8 cellular contexts compared by ENCODE assay signal in the genomic region with DNA sequence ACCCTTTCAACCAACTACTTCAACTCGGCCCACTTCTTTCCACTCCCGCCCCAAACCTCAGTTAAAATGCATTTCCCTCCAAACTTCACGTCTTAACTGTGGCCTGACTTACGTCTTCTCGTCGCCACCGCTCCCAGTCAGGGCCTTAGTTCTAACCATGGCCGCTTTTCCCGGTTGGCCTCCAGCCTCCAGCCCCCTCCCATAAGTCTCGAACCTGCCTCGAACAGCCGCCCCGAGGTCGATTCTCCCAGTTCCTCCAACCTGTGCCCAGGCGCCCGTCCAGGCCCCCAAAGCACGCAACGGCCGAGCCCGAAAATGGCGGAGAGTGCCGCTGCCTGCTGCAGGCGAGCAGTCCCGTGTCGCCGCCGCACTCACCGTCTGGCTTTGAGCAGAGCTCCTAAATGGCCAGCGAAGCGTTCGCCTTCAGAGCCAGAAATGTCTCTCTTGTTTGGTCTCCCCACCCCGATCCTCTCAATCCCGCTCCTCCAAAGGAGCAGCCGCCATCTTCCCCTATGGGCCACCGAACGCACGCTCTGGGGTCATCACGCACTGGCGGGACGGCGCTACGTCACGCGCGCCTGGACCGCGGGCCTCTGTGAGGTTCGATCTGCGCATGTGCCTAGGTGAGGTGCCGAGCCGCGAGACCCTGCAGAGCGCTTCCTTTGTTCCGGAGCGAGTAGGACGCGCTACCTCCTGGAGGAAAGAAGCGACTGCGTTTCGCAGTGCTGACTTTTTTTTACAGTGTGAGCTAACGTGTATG. TPM values are rescaled to one million over a fixed set of nuclear protein-coding genes. Genes with fewer than 3 reads are reported as not detected.
A peak's percentile ranks its signal among the peaks of the same experiment; 100 is the strongest.
DNase-seq lines count a peak whose midpoint lies in the region; ATAC-seq and TF ChIP-seq lines count a peak whose summit lies in the region.

Gene WDR33 (minus strand): TSS at position 535 of the 760 bp plus-strand sequence. CDS start 40,190 bp downstream, outside the sequence.

- ATAC-seq in HG02763 (IDR thresholded peaks at IDR 0.05; ENCODE audit: unreplicated experiment) (peak; percentile 99), heart left ventricle (peak; percentile 98 to 99 (median 99)), upper lobe of right lung (peak; percentile 99)
- ATAC-seq in activated naive CD8-positive, alpha-beta T cell treated with anti-CD3 and anti-CD28 coated beads, Interleukin-2, amount 50 U/mL, for 24 hours, result peak; percentile 99

- H3K9me3 ChIP-seq in heart left ventricle (no peaks in the 10 kb centered on the region), upper lobe of right lung (no peaks in the 10 kb centered on the region)

- H3K4me3 Mint-ChIP-seq in activated naive CD8-positive, alpha-beta T cell treated with anti-CD3 and anti-CD28 coated beads, Interleukin-2, amount 50 U/mL, for 24 hours, result peak within 1 kb of the TSS; percentile 94

- H3K9me3 Mint-ChIP-seq in activated naive CD8-positive, alpha-beta T cell treated with anti-CD3 and anti-CD28 coated beads, Interleukin-2, amount 50 U/mL, for 24 hours, result no peaks in the 10 kb centered on the region

- DNase-seq in NCI-H1417 treated with DMSO at 0.1 percent for 48 hours (lab: John Stamatoyannopoulos, UW), result peak; percentile 72
- DNase-seq in SW480 (ENCODE audit: low spot score), result peak; percentile 93
- peak; percentile 96 for DNase-seq in activated naive CD8-positive, alpha-beta T cell treated with anti-CD3 and anti-CD28 coated beads, Interleukin-2, amount 50 U/mL, for 24 hours
- DNase-seq in heart left ventricle, result peak; percentile 90 to 95 (median 94)
- peak; percentile 96 for DNase-seq in posterior vena cava (ENCODE audit: low spot score)
- peak; percentile 96 for DNase-seq in upper lobe of right lung

- TF ChIP-seq CTCF in GM12874 (IDR thresholded peaks at IDR 0.05; ENCODE audit: insufficient read depth, low read depth, low read length), result peak; percentile 31; the same call in 1 of the 2 replicates
- peak in 4 of 12 donors; percentile 18 to 31 (median 25) for TF ChIP-seq CTCF in heart left ventricle (IDR thresholded peaks at IDR 0.05)
- no peak for TF ChIP-seq CTCF in upper lobe of right lung (IDR thresholded peaks at IDR 0.05)

- H3K4me1 Mint-ChIP-seq in activated naive CD8-positive, alpha-beta T cell treated with anti-CD3 and anti-CD28 coated beads, Interleukin-2, amount 50 U/mL, for 24 hours, result peaks cover 47% of the 10 kb centered on the region

- peak in 1 of 2 donors; percentile 60 for TF ChIP-seq POLR2A in heart left ventricle (IDR thresholded peaks at IDR 0.05)

- H3K27me3 Mint-ChIP-seq in activated naive CD8-positive, alpha-beta T cell treated with anti-CD3 and anti-CD28 coated beads, Interleukin-2, amount 50 U/mL, for 24 hours, result no peaks in the 10 kb centered on the region

- H3K27me3 ChIP-seq in heart left ventricle, result no peaks in the 10 kb centered on the region
- H3K27me3 ChIP-seq in upper lobe of right lung, result no peaks in the 10 kb centered on the region

- H3K4me1 ChIP-seq in heart left ventricle, result peaks cover 0 to 49% (median 40%) of the 10 kb centered on the region in 12 donors
- H3K4me1 ChIP-seq in upper lobe of right lung, result peaks cover 32% of the 10 kb centered on the region

- WGBS in heart left ventricle, 4 donors, result 0 to 1% (median 0%) methylated on average over 31 to 61 of the region's 61 CpGs

- H3K27ac ChIP-seq in heart left ventricle, result peak within 1 kb of the TSS; percentile 84 to 96 (median 88)
- peak within 1 kb of the TSS; percentile 92 for H3K27ac ChIP-seq in upper lobe of right lung

- intact Hi-C loops in heart left ventricle (cut with DNase I) (loop anchor here in 3 of 10 donors (5.0 kb wide), 1 partner anchor 109 kb away; the partner anchor contains the start of gene SFT2D3 (in 3 of the 3)), posterior vena cava (cut with DNase I) (no loop called here), upper lobe of right lung (cut with DNase I) (no loop called here)

- H3K4me3 ChIP-seq in heart left ventricle, result peak within 1 kb of the TSS; percentile 54 to 97 (median 92)
- H3K4me3 ChIP-seq in upper lobe of right lung, result peak within 1 kb of the TSS; percentile 91

- H3K27ac Mint-ChIP-seq in activated naive CD8-positive, alpha-beta T cell treated with anti-CD3 and anti-CD28 coated beads, Interleukin-2, amount 50 U/mL, for 24 hours, result peak within 1 kb of the TSS; percentile 99

- H3K36me3 Mint-ChIP-seq in activated naive CD8-positive, alpha-beta T cell treated with anti-CD3 and anti-CD28 coated beads, Interleukin-2, amount 50 U/mL, for 24 hours (ENCODE audit: low read depth), result peaks cover 24% of the 10 kb centered on the region

- H3K36me3 ChIP-seq in heart left ventricle (no peaks in the 10 kb centered on the region), upper lobe of right lung (no peaks in the 10 kb centered on the region)

RNA-seq across cellular contexts. Expression of gene WDR33, which starts in this region (rescaled TPM):
- total RNA-seq in heart left ventricle (10 to 100 TPM; 16.4 to 49.9 (median 42.0) TPM), posterior vena cava (10 to 100 TPM; 41.8 to 48.6 TPM), upper lobe of right lung (53.9 TPM)
- 10 to 100 TPM; 15.4 to 16.2 TPM for polyA plus RNA-seq in heart left ventricle

Comparison
In these comparisons a context has a peak if more than half of its experiments do, and no peak if none do; other contexts are left out.
1. Peak in every context shown above with its lines: DNase-seq, ATAC-seq, H3K4me3 ChIP-seq and H3K27ac ChIP-seq.